8 cellular contexts compared by ENCODE assay signal in genomic region chr6:2767327-2767985, GRCh38. TPM values are rescaled to one million over a fixed set of nuclear protein-coding genes. Genes with fewer than 3 reads are reported as not detected.
DNase-seq lines count a peak whose midpoint lies in the region; ATAC-seq and TF ChIP-seq lines count a peak whose summit lies in the region.

No MANE protein-coding gene starts in this region.

- no peak overlapping the region for H2AFZ ChIP-seq in PC-3 (ENCODE audit: low read length)

- H3K4me2 ChIP-seq in PC-3 (ENCODE audit: low read length) = peak overlapping the region; percentile 94

- H3K4me1 ChIP-seq in PC-3 (ENCODE audit: insufficient read depth, low read length) = peaks cover 27% of the 10 kb centered on the region
- H3K4me1 ChIP-seq in psoas muscle = peaks cover 49% of the 10 kb centered on the region

- no peaks in the 10 kb centered on the region for H3K27me3 ChIP-seq in PC-3 (ENCODE audit: low read length)
- no peaks in the 10 kb centered on the region for H3K27me3 ChIP-seq in psoas muscle (ENCODE audit: insufficient read depth in 3 of 3, low read length in 2 of 3)

- no peaks in the 10 kb centered on the region for H3F3A ChIP-seq in PC-3 (ENCODE audit: low read length, unreplicated experiment)

- CTCF ChIA-PET in PC-3 (lab: Charles Lee) = no interaction called here

- peak overlapping the region; percentile 93 for H3K9ac ChIP-seq in PC-3 (ENCODE audit: low read length)

- no peaks in the 10 kb centered on the region for H3K9me3 ChIP-seq in PC-3 (ENCODE audit: low read length)
- no peaks in the 10 kb centered on the region for H3K9me3 ChIP-seq in psoas muscle

- DNase-seq in ELR (ENCODE audit: low read depth) = peak; percentile 21
- no peak for DNase-seq in PC-3
- DNase-seq in epithelial cell of proximal tubule (ENCODE audit: low read depth) = no peak
- no peak for DNase-seq in psoas muscle
- DNase-seq in SIG-M5 treated with dmso at 0.1 percent for 504 hours (lab: John Stamatoyannopoulos, UW; ENCODE audit: unreplicated experiment) = no peak
- no peak for DNase-seq in posterior vena cava (ENCODE audit: low spot score)
- DNase-seq in DMS53 (lab: John Stamatoyannopoulos, UW) = no peak
- no peak for DNase-seq in kidney tubule cell (ENCODE audit: low spot score)

- TF ChIP-seq CTCF in PC-3 (conservative IDR thresholded peaks at IDR 0.05; ENCODE audit: low read depth, low read length) = no peak
- no peak for TF ChIP-seq CTCF in epithelial cell of proximal tubule (conservative IDR thresholded peaks at IDR 0.05; ENCODE audit: low read depth, low read length)
- TF ChIP-seq CTCF in psoas muscle (IDR thresholded peaks at IDR 0.05) = no peak

- 20 to 43% (median 21%) methylated on average over 7 of the region's 7 CpGs for WGBS in psoas muscle, 3 donors

- H3K79me2 ChIP-seq in PC-3 (ENCODE audit: low read length) = peaks cover 68% of the 10 kb centered on the region

- POLR2A ChIA-PET in PC-3 (lab: Charles Lee; ENCODE audit: unreplicated experiment) = interaction anchor here (0.6 kb wide), 1 partner anchor 1215 kb away, joined by 7 read pairs; no protein-coding TSS in a partner anchor

- TSS peak; percentile 34 for BruUV-seq in PC-3 (replicated peaks; lab: Mats Ljungman, UMichigan)

- H3K4me3 ChIP-seq in PC-3 (ENCODE audit: low read length) (peak overlapping the region; percentile 97), epithelial cell of proximal tubule (ENCODE audit: low read depth, low read length) (peak overlapping the region; percentile 84), psoas muscle (peak overlapping the region; percentile 86)

- peaks cover 23% of the 10 kb centered on the region for H3K36me3 ChIP-seq in PC-3 (ENCODE audit: low read depth, low read length)
- peaks cover 0 to 6% of the 10 kb centered on the region in 2 donors for H3K36me3 ChIP-seq in psoas muscle (ENCODE audit: insufficient read depth in 1 of 2, low read depth in 1 of 2)

- intact Hi-C loops in PC-3 (cut with micrococcal nuclease) = no loop called here
- intact Hi-C loops in psoas muscle (cut with DNase I) = no loop called here
- intact Hi-C loops in posterior vena cava (cut with DNase I) = no loop called here

- H3K27ac ChIP-seq in PC-3 (ENCODE audit: low read length) (peak overlapping the region; percentile 9; the same call in 1 of the 2 replicates), psoas muscle (peak overlapping the region; percentile 93)

- peaks cover 45% of the 10 kb centered on the region for H4K20me1 ChIP-seq in PC-3 (ENCODE audit: low read length)

- ATAC-seq in PC-3 (no peak), psoas muscle (no peak)

- no peaks in the 10 kb centered on the region for H3K9me2 ChIP-seq in PC-3 (replicated peaks; ENCODE audit: low read length)

RNA-seq across cellular contexts. Expression of gene WRNIP1, which starts 2.3 kb away (rescaled TPM):
- total RNA-seq in PC-3 (2014; rRNA removed) (92.2 and 114 TPM in 2 replicates), epithelial cell of proximal tubule (65.5 and 71.4 TPM in 2 replicates), psoas muscle (10 to 100 TPM; 26.5 to 53.3 (median 41.3) TPM), posterior vena cava (10 to 100 TPM; 21.7 to 26.1 TPM)
- polyA plus RNA-seq in psoas muscle = 10 to 100 TPM; 38.0 to 73.9 (median 56.4) TPM

RNA-seq across cellular contexts. Expression of gene MYLK4, which starts 16.7 kb away (rescaled TPM):
- 0.11 and 0.23 TPM in 2 replicates for total RNA-seq in PC-3 (2014; rRNA removed)
- 0.07 and 0.46 TPM in 2 replicates for total RNA-seq in epithelial cell of proximal tubule
- 10 to 100 TPM in 1 of 4 donors, 1 to 10 TPM in 3; 1.2 to 23.4 (median 2.2) TPM for total RNA-seq in psoas muscle
- polyA plus RNA-seq in psoas muscle = 100 to 1,000 TPM in 1 of 3 donors, 10 to 100 TPM in 1, under 1 TPM in 1; 0.09 to 143 (median 30.0) TPM
- under 1 TPM; 0.67 to 0.74 TPM for total RNA-seq in posterior vena cava
